Comparison of ENCODE assay signal across 15 cellular contexts in genomic region chr12:24724765-24725307, GRCh38.
"Had no signal": no experiment of that assay in that cellular context is flagged by ENCODE, and none has a peak within 500 bp of the region (broad histone marks: within the 10 kb centered on the region; RNA-seq: fewer than 3 reads in every experiment).

No MANE protein-coding gene starts in this region.

- H3K4me3 Mint-ChIP-seq: effector memory CD8-positive, alpha-beta T cell; naive thymus-derived CD4-positive, alpha-beta T cell had no signal

- H3K27ac ChIP-seq: adrenal gland, foreskin keratinocyte, left ventricle myocardium inferior, SK-N-MC, suprapubic skin, upper lobe of left lung had no signal

- H3K27me3 ChIP-seq: adrenal gland, foreskin keratinocyte, suprapubic skin, upper lobe of left lung had no signal

- H3K9me3 Mint-ChIP-seq: effector memory CD8-positive, alpha-beta T cell had no signal

- ATAC-seq: effector memory CD8-positive, alpha-beta T cell; foreskin keratinocyte; mucosa of descending colon; naive thymus-derived CD4-positive, alpha-beta T cell had no signal

- H3K36me3 ChIP-seq: adrenal gland, left ventricle myocardium inferior, suprapubic skin, upper lobe of left lung had no signal

- H3K4me1 ChIP-seq: adrenal gland, left ventricle myocardium inferior, suprapubic skin, upper lobe of left lung had no signal

- H3K4me3 ChIP-seq: adrenal gland, left ventricle myocardium inferior, mucosa of descending colon, SK-N-MC, suprapubic skin, upper lobe of left lung had no signal

- DNase-seq: activated CD4-positive, alpha-beta T cell treated with anti-CD3 and anti-CD28 coated beads, Interleukin-2, amount 50 U/mL, for 4 hours; activated gamma-delta T cell; adrenal gland; dermis blood vessel endothelial cell; effector memory CD8-positive, alpha-beta T cell; foreskin keratinocyte; left ventricle myocardium inferior; mucosa of descending colon; naive thymus-derived CD4-positive, alpha-beta T cell; retina; Right ventricle myocardium superior; T1000; upper lobe of left lung had no signal

- H3K9me3 ChIP-seq: adrenal gland, mucosa of descending colon, suprapubic skin, upper lobe of left lung had no signal

- H3K27me3 Mint-ChIP-seq: effector memory CD8-positive, alpha-beta T cell had no signal

- H3K27ac Mint-ChIP-seq: effector memory CD8-positive, alpha-beta T cell; naive thymus-derived CD4-positive, alpha-beta T cell had no signal
